ENCODE assay signal across 20 cellular contexts in genomic region chr3:54641226-54642014, GRCh38.
A peak's percentile ranks its signal among the peaks of the same experiment; 100 is the strongest.
DNase-seq lines count a peak whose midpoint lies in the region; TF ChIP-seq lines count a peak whose summit lies in the region.
"Had no signal": no experiment of that assay in that cellular context is flagged by ENCODE, and none has a peak within 500 bp of the region (broad histone marks: within the 10 kb centered on the region; RNA-seq: fewer than 3 reads in every experiment).

No MANE protein-coding gene starts in this region.

- no peak overlapping the region for H2AK5ac ChIP-seq in H9 (ENCODE audit: insufficient read length, low read length)

- no peak overlapping the region for H2BK20ac ChIP-seq in H9 (ENCODE audit: low read depth, low read length, poor library complexity, severe bottlenecking)

- peak overlapping the region; percentile 43 to 61 for H3K4me3 Mint-ChIP-seq in H9
- no peak overlapping the region for H3K4me3 Mint-ChIP-seq in activated CD4-positive, alpha-beta T cell treated with anti-CD3 and anti-CD28 coated beads, Interleukin-2, amount 10 ng/mL, durations not matched to agents 7 days and 5 days
- H3K4me3 Mint-ChIP-seq: HFFc6, IgD-negative memory B cell had no signal

- H3K79me1 ChIP-seq in H9 (ENCODE audit: insufficient read depth, low read depth, low read length, poor library complexity, severe bottlenecking): peaks cover 3% of the 10 kb centered on the region

- peaks cover under 1% of the 10 kb centered on the region for H3K9me3 ChIP-seq in H9 (ENCODE audit: control insufficient read depth, low read depth, low read length)
- H3K9me3 ChIP-seq in NT2/D1 (ENCODE audit: insufficient read depth, low read length): peaks cover 36% of the 10 kb centered on the region; the same call in 1 of the 2 replicates
- no peaks in the 10 kb centered on the region for H3K9me3 ChIP-seq in esophagus squamous epithelium
- no peaks in the 10 kb centered on the region for H3K9me3 ChIP-seq in A673 (ENCODE audit: low read depth, low read length, poor library complexity, severe bottlenecking)
- no peaks in the 10 kb centered on the region for H3K9me3 ChIP-seq in thyroid gland
- H3K9me3 ChIP-seq: SJSA1 had no signal

- no CpG with 5 or more reads among the region's 2 CpGs for WGBS in H9 (ENCODE audit: extremely low coverage, insufficient read length, low lambda C conversion rate)
- WGBS in esophagus squamous epithelium, 2 donors: 57 to 61% methylated on average over 2 of the region's 2 CpGs
- WGBS in thyroid gland, 2 donors: 85 to 90% methylated on average over 2 of the region's 2 CpGs

- H4K20me1 ChIP-seq in H9 (ENCODE audit: control insufficient read depth, insufficient read depth, insufficient read length): no peaks in the 10 kb centered on the region

- peaks cover 22 to 38% (median 30%) of the 10 kb centered on the region in 3 experiments for H3K36me3 Mint-ChIP-seq in H9 (ENCODE audit: insufficient read depth in 1 of 3, low read depth in 3 of 3)
- H3K36me3 Mint-ChIP-seq in activated CD4-positive, alpha-beta T cell treated with anti-CD3 and anti-CD28 coated beads, Interleukin-2, amount 10 ng/mL, durations not matched to agents 7 days and 5 days (ENCODE audit: low read depth): no peaks in the 10 kb centered on the region
- H3K36me3 Mint-ChIP-seq: IgD-negative memory B cell had no signal

- peaks cover 3% of the 10 kb centered on the region for H3K23me2 ChIP-seq in H9 (ENCODE audit: insufficient read length, low read depth, low read length, poor library complexity, severe bottlenecking)

- H3K36me3 ChIP-seq in NT2/D1 (ENCODE audit: insufficient read depth, insufficient read length, low read length): peaks cover 13% of the 10 kb centered on the region
- no peaks in the 10 kb centered on the region for H3K36me3 ChIP-seq in esophagus squamous epithelium
- H3K36me3 ChIP-seq in A673 (ENCODE audit: insufficient read depth, low read length, poor library complexity, severe bottlenecking): no peaks in the 10 kb centered on the region
- no peaks in the 10 kb centered on the region for H3K36me3 ChIP-seq in thyroid gland
- H3K36me3 ChIP-seq: SJSA1 had no signal

- H3K27me3 ChIP-seq in H9 (ENCODE audit: insufficient read depth, low read length): no peaks in the 10 kb centered on the region
- no peaks in the 10 kb centered on the region for H3K27me3 ChIP-seq in NT2/D1 (ENCODE audit: insufficient read depth, insufficient read length)
- H3K27me3 ChIP-seq in esophagus squamous epithelium: no peaks in the 10 kb centered on the region
- H3K27me3 ChIP-seq in A673 (replicated peaks; ENCODE audit: insufficient read depth, low read depth, low read length, poor library complexity): no peaks in the 10 kb centered on the region
- H3K27me3 ChIP-seq in thyroid gland: no peaks in the 10 kb centered on the region
- H3K27me3 ChIP-seq: SJSA1 had no signal

- TF ChIP-seq CTCF in H9 (conservative IDR thresholded peaks at IDR 0.05) (no peak), esophagus squamous epithelium (IDR thresholded peaks at IDR 0.05) (no peak), A673 (conservative IDR thresholded peaks at IDR 0.05; ENCODE audit: low read depth, low read length) (no peak), thyroid gland (IDR thresholded peaks at IDR 0.05) (no peak)

- H3K9me3 Mint-ChIP-seq in H9: peaks cover 18 to 25% of the 10 kb centered on the region in 2 experiments
- peaks cover 4% of the 10 kb centered on the region for H3K9me3 Mint-ChIP-seq in activated CD4-positive, alpha-beta T cell treated with anti-CD3 and anti-CD28 coated beads, Interleukin-2, amount 10 ng/mL, durations not matched to agents 7 days and 5 days

- H3K4me3 ChIP-seq in NT2/D1 (ENCODE audit: insufficient read length, low read depth) (peak overlapping the region; percentile 5), esophagus squamous epithelium (no peak overlapping the region), A673 (ENCODE audit: low read depth, low read length, poor library complexity, severe bottlenecking) (no peak overlapping the region), thyroid gland (replicated peaks in 1 of 3) (no peak overlapping the region)
- H3K4me3 ChIP-seq: GM23248, SJSA1 had no signal

- no peak overlapping the region for H2BK12ac ChIP-seq in H9 (ENCODE audit: insufficient read length, low read depth, low read length)

- H3K14ac ChIP-seq in H9 (ENCODE audit: insufficient read depth, low read length): no peak overlapping the region

- no peak overlapping the region; the same call in 1 of the 2 replicates for H3K4ac ChIP-seq in H9 (ENCODE audit: low read depth, low read length)

- DNase-seq in H9: peak; percentile 52
- DNase-seq in NT2/D1 (ENCODE audit: low read depth, low spot score): peak; percentile 87
- no peak for DNase-seq in esophagus squamous epithelium (lab: John Stamatoyannopoulos, UW)
- DNase-seq in iPS-NIHi11 (ENCODE audit: low spot score): peak; percentile 58
- DNase-seq in AG08395 (ENCODE audit: low spot score): no peak
- no peak for DNase-seq in A673 (ENCODE audit: low spot score)
- no peak for DNase-seq in thyroid gland
- no peak for DNase-seq in activated CD4-positive, alpha-beta T cell treated with anti-CD3 and anti-CD28 coated beads, Interleukin-2, amount 10 ng/mL, durations not matched to agents 7 days and 5 days
- DNase-seq: AML-193, GF-D8, GM23248, HFFc6, Karpas-422, NCI-H1417 treated with DMSO at 0.1 percent for 48 hours, NCI-H187 treated with DMSO at 0.1 percent for 48 hours, NCI-H2171, NCI-H526 had no signal

- H2BK120ac ChIP-seq in H9 (ENCODE audit: low read depth, low read length, poor library complexity, severe bottlenecking): peak overlapping the region; percentile 26

- H4K8ac ChIP-seq in H9 (replicated peaks; ENCODE audit: insufficient read length, low read depth, low read length): no peak overlapping the region

- CTCF ChIA-PET in A673 (lab: Charles Lee): no interaction called here
- CTCF ChIA-PET in activated CD4-positive, alpha-beta T cell treated with anti-CD3 and anti-CD28 coated beads, Interleukin-2, amount 10 ng/mL, durations not matched to agents 7 days and 5 days (lab: Charles Lee): no interaction called here

- H2BK15ac ChIP-seq in H9 (ENCODE audit: low read depth, low read length): no peak overlapping the region

- peaks cover 2% of the 10 kb centered on the region; the same call in 1 of the 2 replicates for H3K79me2 ChIP-seq in H9 (ENCODE audit: insufficient read depth, low read length)

- H4K5ac ChIP-seq in H9 (ENCODE audit: insufficient read length, low read depth, low read length): no peak overlapping the region

- H3K27me3 Mint-ChIP-seq in H9 (ENCODE audit: low read depth): no peaks in the 10 kb centered on the region
- H3K27me3 Mint-ChIP-seq in activated CD4-positive, alpha-beta T cell treated with anti-CD3 and anti-CD28 coated beads, Interleukin-2, amount 10 ng/mL, durations not matched to agents 7 days and 5 days: peaks cover 38% of the 10 kb centered on the region

- H3K18ac ChIP-seq in H9 (ENCODE audit: insufficient read length, low read depth, low read length): no peak overlapping the region

- H3K4me1 ChIP-seq in H9 (ENCODE audit: insufficient read depth, low read length) (peaks cover 12% of the 10 kb centered on the region), NT2/D1 (ENCODE audit: insufficient read depth, insufficient read length) (peaks cover 11% of the 10 kb centered on the region), esophagus squamous epithelium (peaks cover 4 to 40% (median 7%) of the 10 kb centered on the region in 3 donors), A673 (ENCODE audit: insufficient read depth, low read length, poor library complexity, severe bottlenecking) (no peaks in the 10 kb centered on the region), thyroid gland (no peaks in the 10 kb centered on the region)
- H3K4me1 ChIP-seq: SJSA1 had no signal

- TF ChIP-seq POLR2A in esophagus squamous epithelium (IDR thresholded peaks at IDR 0.05): no peak
- no peak for TF ChIP-seq POLR2A in thyroid gland (IDR thresholded peaks at IDR 0.05)

- peak overlapping the region; percentile 80 to 95 (median 95) for H3K27ac Mint-ChIP-seq in H9
- H3K27ac Mint-ChIP-seq in activated CD4-positive, alpha-beta T cell treated with anti-CD3 and anti-CD28 coated beads, Interleukin-2, amount 10 ng/mL, durations not matched to agents 7 days and 5 days: no peak overlapping the region
- H3K27ac Mint-ChIP-seq: HFFc6, IgD-negative memory B cell had no signal

- H3K56ac ChIP-seq in H9 (ENCODE audit: insufficient read length, low read depth, low read length): no peak overlapping the region

- H2BK5ac ChIP-seq in H9 (ENCODE audit: insufficient read length, low read length): no peak overlapping the region

- no peak overlapping the region for H3K9ac ChIP-seq in H9 (ENCODE audit: extremely low read depth, insufficient read length, low read length)
- peak overlapping the region; percentile 76 for H3K9ac ChIP-seq in NT2/D1 (ENCODE audit: insufficient read length, low read depth)
- H3K9ac ChIP-seq: GM23248 had no signal

- BruUV-seq in A673 (replicated peaks; lab: Mats Ljungman, UMichigan): no TSS peak

- H3K23ac ChIP-seq in H9 (ENCODE audit: insufficient read length, low read depth, low read length): no peak overlapping the region

- intact Hi-C loops in esophagus squamous epithelium (cut with DNase I): no loop called here
- intact Hi-C loops in A673 (cut with micrococcal nuclease; ENCODE audit: unreplicated experiment): no loop called here
- intact Hi-C loops in thyroid gland (cut with DNase I): no loop called here

- H2AFZ ChIP-seq in H9 (ENCODE audit: low read length): no peak overlapping the region
- H2AFZ ChIP-seq: GM23248 had no signal

- peak overlapping the region; percentile 97 for H3K27ac ChIP-seq in H9 (ENCODE audit: insufficient read length, low read depth, low read length)
- peak overlapping the region in 3 of 4 donors; percentile 52 to 78 (median 55) for H3K27ac ChIP-seq in esophagus squamous epithelium
- no peak overlapping the region for H3K27ac ChIP-seq in A673 (ENCODE audit: low read depth, low read length, poor library complexity, severe bottlenecking)
- H3K27ac ChIP-seq in thyroid gland: no peak overlapping the region
- H3K27ac ChIP-seq: C4-2B, GM23248, SJSA1 had no signal

- H3K4me1 Mint-ChIP-seq in H9: peaks cover 50 to 54% of the 10 kb centered on the region in 2 experiments
- no peaks in the 10 kb centered on the region for H3K4me1 Mint-ChIP-seq in activated CD4-positive, alpha-beta T cell treated with anti-CD3 and anti-CD28 coated beads, Interleukin-2, amount 10 ng/mL, durations not matched to agents 7 days and 5 days

- H3T11ph ChIP-seq in H9 (ENCODE audit: low read length): no peak overlapping the region

- POLR2A ChIA-PET in A673 (lab: Charles Lee; ENCODE audit: low non-redundant PET): no interaction called here
- POLR2A ChIA-PET in activated CD4-positive, alpha-beta T cell treated with anti-CD3 and anti-CD28 coated beads, Interleukin-2, amount 10 ng/mL, durations not matched to agents 7 days and 5 days (lab: Charles Lee): no interaction called here

- peak overlapping the region; percentile 65 for H3K4me2 ChIP-seq in H9 (ENCODE audit: insufficient read depth, insufficient read length, low read length)

- no peak overlapping the region for H4K91ac ChIP-seq in H9 (ENCODE audit: insufficient read length, low read depth, low read length)

Comparison
In these comparisons a context has a peak if more than half of its experiments do, and no peak if none do; other contexts are left out.
1. DNase-seq: peak in H9 (single experiment), NT2/D1 (single experiment) and iPS-NIHi11 (single experiment); none in esophagus squamous epithelium (single experiment), AG08395 (single experiment), A673 (single experiment), thyroid gland (0 of 2) and activated CD4-positive, alpha-beta T cell treated with anti-CD3 and anti-CD28 coated beads, Interleukin-2, amount 10 ng/mL, durations not matched to agents 7 days and 5 days (single experiment).
2. H3K27ac ChIP-seq: peak in H9 (single experiment) and esophagus squamous epithelium (3 of 4); none in A673 (single experiment) and thyroid gland (0 of 3).